Comparison of ENCODE assay signal across 23 cellular contexts in genomic region chr16:177981-178676, GRCh38. TPM values are rescaled to one million over a fixed set of nuclear protein-coding genes. Genes with fewer than 3 reads are reported as not detected.
A peak's percentile ranks its signal among the peaks of the same experiment; 100 is the strongest.
DNase-seq lines count a peak whose midpoint lies in the region; ATAC-seq, FAIRE-seq and TF ChIP-seq lines count a peak whose summit lies in the region.
"Had no signal": no experiment of that assay in that cellular context is flagged by ENCODE, and none has a peak within 500 bp of the region (broad histone marks: within the 10 kb centered on the region; RNA-seq: fewer than 3 reads in every experiment).

No MANE protein-coding gene starts in this region.

- no peaks in the 10 kb centered on the region for H3K79me2 ChIP-seq in astrocyte (ENCODE audit: insufficient read depth, low read length)

- 46 to 58% methylated on average over 11 of the region's 11 CpGs for WGBS in pancreas, 2 donors

- H3K27me3 Mint-ChIP-seq in astrocyte (ENCODE audit: low read depth, unreplicated experiment) (peaks cover 39% of the 10 kb centered on the region), neural crest cell (ENCODE audit: low read depth) (peaks cover 70% of the 10 kb centered on the region)

- H3K9me3 Mint-ChIP-seq in astrocyte (ENCODE audit: unreplicated experiment) (no peaks in the 10 kb centered on the region), neural crest cell (no peaks in the 10 kb centered on the region)
- H3K9me3 Mint-ChIP-seq: activated naive CD4-positive, alpha-beta T cell treated with anti-CD3 and anti-CD28 coated beads, Interleukin-2, amount 50 U/mL, for 24 hours; activated T-cell treated with anti-CD3 and anti-CD28 coated beads, Interleukin-2, amount 50 U/mL, for 4 hours; stimulated activated naive CD8-positive, alpha-beta T cell treated with anti-CD3 and anti-CD28 coated beads, Interleukin-15, amount 100 ng/mL, for 72 hours had no signal

- no peaks in the 10 kb centered on the region for H3K4me1 Mint-ChIP-seq in astrocyte (ENCODE audit: low read depth, unreplicated experiment)
- peaks cover 6% of the 10 kb centered on the region for H3K4me1 Mint-ChIP-seq in neural crest cell

- TF ChIP-seq CTCF in astrocyte (IDR thresholded peaks at IDR 0.05; ENCODE audit: insufficient read depth, low read depth, low read length) (no peak), neural crest cell (conservative IDR thresholded peaks at IDR 0.05) (no peak), pancreas (IDR thresholded peaks at IDR 0.05) (no peak)

- H3K9ac ChIP-seq in astrocyte (ENCODE audit: low read length): no peak overlapping the region

- H3K4me1 ChIP-seq in astrocyte (ENCODE audit: insufficient read depth, low read length): peaks cover 10% of the 10 kb centered on the region
- H3K4me1 ChIP-seq in pancreas: peaks cover 10 to 14% (median 10%) of the 10 kb centered on the region in 3 donors

- H3K27me3 ChIP-seq in astrocyte (ENCODE audit: insufficient read depth, low read length) (peaks cover 38% of the 10 kb centered on the region), pancreas (peaks cover 3 to 28% (median 12%) of the 10 kb centered on the region in 4 donors)

- H3K4me3 ChIP-seq in astrocyte (ENCODE audit: insufficient read depth, low read depth, low read length) (no peak overlapping the region), pancreas (no peak overlapping the region)
- H3K4me3 ChIP-seq: colonic mucosa, left ventricle myocardium inferior, smooth muscle cell, transverse colon had no signal

- H3K4me3 Mint-ChIP-seq in astrocyte (ENCODE audit: unreplicated experiment) (peak overlapping the region; percentile 10), neural crest cell (peak overlapping the region; percentile 74)
- H3K4me3 Mint-ChIP-seq: activated T-cell treated with anti-CD3 and anti-CD28 coated beads, Interleukin-2, amount 50 U/mL, for 4 hours had no signal

- H3K27ac ChIP-seq in astrocyte (ENCODE audit: low read depth, low read length) (no peak overlapping the region), pancreas (no peak overlapping the region)
- H3K27ac ChIP-seq: colonic mucosa, left ventricle myocardium inferior, neutrophil, transverse colon had no signal

- ATAC-seq in GM19467 (IDR thresholded peaks at IDR 0.05; ENCODE audit: unreplicated experiment): no peak
- ATAC-seq in pancreas: no peak
- ATAC-seq: activated CD4-positive, CD25-positive, alpha-beta regulatory T cell treated with anti-CD3 and anti-CD28 coated beads, Interleukin-2, amount 50 U/mL, for 24 hours; activated T-cell treated with anti-CD3 and anti-CD28 coated beads, Interleukin-2, amount 50 U/mL, for 4 hours; Panc1; stimulated activated naive CD8-positive, alpha-beta T cell treated with anti-CD3 and anti-CD28 coated beads, Interleukin-15, amount 100 ng/mL, for 72 hours had no signal

- no peak overlapping the region for H3K4me2 ChIP-seq in astrocyte (ENCODE audit: low read length)
- H3K4me2 ChIP-seq: smooth muscle cell had no signal

- no peak overlapping the region for H2AFZ ChIP-seq in astrocyte (ENCODE audit: low read depth, low read length)

- H3K9me3 ChIP-seq in astrocyte (ENCODE audit: insufficient read depth, low read depth, low read length): no peaks in the 10 kb centered on the region
- no peaks in the 10 kb centered on the region for H3K9me3 ChIP-seq in pancreas
- H3K9me3 ChIP-seq: colonic mucosa, left ventricle myocardium inferior, neutrophil, transverse colon had no signal

- no peaks in the 10 kb centered on the region for H3K36me3 ChIP-seq in astrocyte (ENCODE audit: insufficient read depth, low read length)
- H3K36me3 ChIP-seq in pancreas: no peaks in the 10 kb centered on the region
- H3K36me3 ChIP-seq: colonic mucosa, left ventricle myocardium inferior, neutrophil, transverse colon had no signal

- intact Hi-C loops in pancreas (cut with DNase I): no loop called here

- FAIRE-seq in astrocyte (lab: Jason Lieb, UNC) (no peak), pancreas (lab: Jason Lieb, UNC) (no peak)
- FAIRE-seq: G401.6 had no signal

- DNase-seq in DMS53 (lab: John Stamatoyannopoulos, UW) (peak; percentile 68), HT1080 (ENCODE audit: low read depth) (peak; percentile 23), astrocyte (ENCODE audit: low read depth) (no peak), neural crest cell (ENCODE audit: low read depth, low spot score) (no peak), pancreas (no peak)
- no peak for DNase-seq in stimulated activated CD4-positive, alpha-beta T cell treated with anti-CD3 and anti-CD28 coated beads, Interleukin-4, amount 100 ng/mL, for 4 hours
- DNase-seq: activated T-cell treated with anti-CD3 and anti-CD28 coated beads, Interleukin-2, amount 50 U/mL, for 4 hours; colonic mucosa; NCI-H2029; NCI-H446; stimulated activated CD4-positive, alpha-beta T cell treated with anti-CD3 and anti-CD28 coated beads, Interleukin-2, amount 100 ng/mL, for 48 hours; stimulated activated naive CD8-positive, alpha-beta T cell treated with anti-CD3 and anti-CD28 coated beads, Interleukin-15, amount 100 ng/mL, for 72 hours; T-helper 9 cell; transverse colon had no signal

- peaks cover 2% of the 10 kb centered on the region for H3K36me3 Mint-ChIP-seq in astrocyte (ENCODE audit: low read depth, unreplicated experiment)
- peaks cover 5% of the 10 kb centered on the region for H3K36me3 Mint-ChIP-seq in neural crest cell (ENCODE audit: low read depth)
- H3K36me3 Mint-ChIP-seq: activated naive CD4-positive, alpha-beta T cell treated with anti-CD3 and anti-CD28 coated beads, Interleukin-2, amount 50 U/mL, for 24 hours had no signal

- H3K27ac Mint-ChIP-seq in astrocyte (ENCODE audit: unreplicated experiment) (no peak overlapping the region), neural crest cell (ENCODE audit: unreplicated experiment) (no peak overlapping the region)
- H3K27ac Mint-ChIP-seq: activated naive CD4-positive, alpha-beta T cell treated with anti-CD3 and anti-CD28 coated beads, Interleukin-2, amount 50 U/mL, for 24 hours; stimulated activated naive CD8-positive, alpha-beta T cell treated with anti-CD3 and anti-CD28 coated beads, Interleukin-15, amount 100 ng/mL, for 72 hours had no signal

- peaks cover 35% of the 10 kb centered on the region for H4K20me1 ChIP-seq in astrocyte (ENCODE audit: insufficient read depth, low read length)

RNA-seq across cellular contexts. Expression of gene HBA1, which starts 1.6 kb away (rescaled TPM):
- not detected in 2 replicates for total RNA-seq in HT1080 (2014; rRNA removed; shearing (Covaris generic))
- polyA plus RNA-seq in HT1080 (2015; cell fraction: cytosol; rRNA removed): not detected in 2 replicates
- polyA plus RNA-seq in HT1080 (2015; cell fraction: nucleus; rRNA removed): not detected in 2 replicates
- 1.6 TPM in 1 of 2 replicates, not detected in the other for total RNA-seq in astrocyte
- total RNA-seq in neural crest cell: not detected in 2 replicates
- total RNA-seq in pancreas: 10 to 100 TPM in 3 of 6 donors, 1 to 10 TPM in 3; 1.9 to 51.7 (median 7.0) TPM
- polyA plus RNA-seq in pancreas: 1 to 10 TPM in 1 of 2 donors, under 1 TPM in 1; 0.85 to 4.2 TPM
- total RNA-seq: SK-MEL-5, smooth muscle cell had no signal
- polyA plus RNA-seq: smooth muscle cell had no signal

RNA-seq across cellular contexts. Expression of gene HBQ1, which starts 2.1 kb away (rescaled TPM):
- total RNA-seq in HT1080 (2014; rRNA removed; shearing (Covaris generic)): 2.0 and 3.6 TPM in 2 replicates
- 0.43 and 1.1 TPM in 2 replicates for polyA plus RNA-seq in HT1080 (2015; cell fraction: cytosol; rRNA removed)
- polyA plus RNA-seq in HT1080 (2015; cell fraction: nucleus; rRNA removed): 2.9 TPM in 1 of 2 replicates, not detected in the other
- total RNA-seq in astrocyte (2.7 and 4.7 TPM in 2 replicates), neural crest cell (1.8 and 2.9 TPM in 2 replicates), pancreas (under 1 TPM in 1 of 6 donors, not detected in 5; 0.32 TPM)
- not detected for polyA plus RNA-seq in pancreas
- total RNA-seq: colonic mucosa, left ventricle myocardium inferior, smooth muscle cell, transverse colon had no signal
- polyA plus RNA-seq: smooth muscle cell had no signal

RNA-seq across cellular contexts. Expression of gene HBA2, which starts 5.5 kb away (rescaled TPM):
- not detected in 2 replicates for total RNA-seq in HT1080 (2014; rRNA removed; shearing (Covaris generic))
- not detected in 2 replicates for polyA plus RNA-seq in HT1080 (2015; cell fraction: cytosol; rRNA removed)
- not detected in 2 replicates for polyA plus RNA-seq in HT1080 (2015; cell fraction: nucleus; rRNA removed)
- total RNA-seq in astrocyte: 1.4 TPM in 1 of 2 replicates, not detected in the other
- not detected in 2 replicates for total RNA-seq in neural crest cell
- 10 to 100 TPM in 2 of 6 donors, 1 to 10 TPM in 4; 1.1 to 39.5 (median 3.7) TPM for total RNA-seq in pancreas
- polyA plus RNA-seq in pancreas: 1 to 10 TPM; 3.7 to 6.1 TPM
- total RNA-seq: activated T-cell treated with anti-CD3 and anti-CD28 coated beads, Interleukin-2, amount 50 U/mL, for 4 hours; SK-MEL-5; smooth muscle cell had no signal
- polyA plus RNA-seq: smooth muscle cell had no signal

RNA-seq across cellular contexts. Expression of gene HBM, which starts 12.4 kb away (rescaled TPM):
- not detected in 2 replicates for total RNA-seq in HT1080 (2014; rRNA removed; shearing (Covaris generic))
- polyA plus RNA-seq in HT1080 (2015; cell fraction: cytosol; rRNA removed): not detected in 2 replicates
- not detected in 2 replicates for polyA plus RNA-seq in HT1080 (2015; cell fraction: nucleus; rRNA removed)
- total RNA-seq in astrocyte (not detected in 2 replicates), neural crest cell (not detected in 2 replicates), pancreas (not detected)
- polyA plus RNA-seq in pancreas: not detected
- total RNA-seq: activated T-cell treated with anti-CD3 and anti-CD28 coated beads, Interleukin-2, amount 50 U/mL, for 4 hours; colonic mucosa; left ventricle myocardium inferior; SK-MEL-5; smooth muscle cell; transverse colon had no signal
- polyA plus RNA-seq: smooth muscle cell had no signal

RNA-seq across cellular contexts. Expression of gene HBZ, which starts 25.7 kb away (rescaled TPM):
- total RNA-seq in HT1080 (2014; rRNA removed; shearing (Covaris generic)): not detected in 2 replicates
- not detected in 2 replicates for polyA plus RNA-seq in HT1080 (2015; cell fraction: cytosol; rRNA removed)
- polyA plus RNA-seq in HT1080 (2015; cell fraction: nucleus; rRNA removed): not detected in 2 replicates
- total RNA-seq in astrocyte: not detected in 2 replicates
- total RNA-seq in neural crest cell: not detected in 2 replicates
- under 1 TPM in 1 of 6 donors, not detected in 5; 0.35 TPM for total RNA-seq in pancreas
- not detected for polyA plus RNA-seq in pancreas
- total RNA-seq: left ventricle myocardium inferior, SK-MEL-5, smooth muscle cell, transverse colon had no signal
- polyA plus RNA-seq: smooth muscle cell had no signal

Comparison
In these comparisons a context has a peak if more than half of its experiments do, and no peak if none do; other contexts are left out.
1. DNase-seq: peak in DMS53 (single experiment) and HT1080 (single experiment); none in astrocyte (single experiment), neural crest cell (single experiment), stimulated activated CD4-positive, alpha-beta T cell treated with anti-CD3 and anti-CD28 coated beads, Interleukin-4, amount 100 ng/mL, for 4 hours (0 of 2) and pancreas (0 of 6).